Comparison of ENCODE assay signal across 8 cellular contexts in genomic region chr1:156140879-156141707, GRCh38. TPM values are rescaled to one million over a fixed set of nuclear protein-coding genes. Genes with fewer than 3 reads are reported as not detected.
DNase-seq lines count a peak whose midpoint lies in the region; ATAC-seq and TF ChIP-seq lines count a peak whose summit lies in the region.

No MANE protein-coding gene starts in this region.

- peak; percentile 32 to 57 (median 50) for ATAC-seq in heart left ventricle
- no peak for ATAC-seq in HG02840 (IDR thresholded peaks at IDR 0.05; ENCODE audit: low FRiP score, unreplicated experiment)
- no peak for ATAC-seq in GM19455 (IDR thresholded peaks at IDR 0.05; ENCODE audit: unreplicated experiment)

- H3K27me3 ChIP-seq in heart left ventricle: no peaks in the 10 kb centered on the region
- no peaks in the 10 kb centered on the region for H3K27me3 ChIP-seq in spleen (replicated peaks in 1 of 7)

- H3K4me3 ChIP-seq in HFF-Myc (replicated peaks; ENCODE audit: low read depth, low read length) (no peak overlapping the region), heart left ventricle (no peak overlapping the region), spleen (no peak overlapping the region)

- TF ChIP-seq CTCF in AG09319 (IDR thresholded peaks at IDR 0.05; ENCODE audit: low read depth, low read length): peak; percentile 56
- peak; percentile 53 for TF ChIP-seq CTCF in HFF-Myc (IDR thresholded peaks at IDR 0.05; ENCODE audit: low read depth, low read length, missing control alignments)
- TF ChIP-seq CTCF in heart left ventricle (IDR thresholded peaks at IDR 0.05): peak; percentile 42 to 72 (median 62)
- peak in 9 of 11 experiments; percentile 9 to 62 (median 58) for TF ChIP-seq CTCF in spleen (IDR thresholded peaks at IDR 0.05 in 8 of 11, conservative IDR thresholded peaks at IDR 0.05 in 3 of 11)

- no peaks in the 10 kb centered on the region for H3K27me3 Mint-ChIP-seq in activated naive CD4-positive, alpha-beta T cell treated with anti-CD3 and anti-CD28 coated beads for 36 hours (ENCODE audit: low read depth)

- no peak overlapping the region for H3K4me3 Mint-ChIP-seq in activated naive CD4-positive, alpha-beta T cell treated with anti-CD3 and anti-CD28 coated beads for 36 hours

- peaks cover 6% of the 10 kb centered on the region for H3K4me1 Mint-ChIP-seq in activated naive CD4-positive, alpha-beta T cell treated with anti-CD3 and anti-CD28 coated beads for 36 hours (ENCODE audit: low read depth)

- H3K27ac ChIP-seq in heart left ventricle (peak overlapping the region in 10 of 12 donors; percentile 8 to 74 (median 37)), spleen (no peak overlapping the region)

- DNase-seq in AG09319 (ENCODE audit: extremely low read depth, low read depth) (no peak), HFF-Myc (ENCODE audit: extremely low read depth, low read depth) (no peak), heart left ventricle (peak in 1 of 5 donors; percentile 57), spleen (no peak), SKM-1 (lab: John Stamatoyannopoulos, UW; ENCODE audit: unreplicated experiment) (no peak)
- peak; percentile 53 for DNase-seq in activated naive CD4-positive, alpha-beta T cell treated with anti-CD3 and anti-CD28 coated beads for 36 hours

- WGBS in heart left ventricle, 4 donors: 36 to 50% (median 39%) methylated on average over 19 to 20 of the region's 20 CpGs
- 60 to 77% (median 67%) methylated on average over 14 to 20 of the region's 20 CpGs for WGBS in spleen, 5 donors

- peaks cover 11% of the 10 kb centered on the region for H3K36me3 Mint-ChIP-seq in activated naive CD4-positive, alpha-beta T cell treated with anti-CD3 and anti-CD28 coated beads for 36 hours (ENCODE audit: low read depth)

- H3K36me3 ChIP-seq in heart left ventricle: peaks cover 11 to 46% (median 41%) of the 10 kb centered on the region in 9 donors
- peaks cover 0 to 50% (median 29%) of the 10 kb centered on the region in 6 donors for H3K36me3 ChIP-seq in spleen

- peaks cover 0 to 25% (median 5%) of the 10 kb centered on the region in 12 donors for H3K4me1 ChIP-seq in heart left ventricle
- H3K4me1 ChIP-seq in spleen: peaks cover under 1 to 10% (median 5%) of the 10 kb centered on the region in 6 donors

- H3K9me3 ChIP-seq in heart left ventricle (no peaks in the 10 kb centered on the region), spleen (no peaks in the 10 kb centered on the region)

- TF ChIP-seq POLR2A in heart left ventricle (IDR thresholded peaks at IDR 0.05) (no peak), spleen (IDR thresholded peaks at IDR 0.05) (no peak)

- H3K27ac Mint-ChIP-seq in activated naive CD4-positive, alpha-beta T cell treated with anti-CD3 and anti-CD28 coated beads for 36 hours: no peak overlapping the region

- CTCF ChIA-PET in activated naive CD4-positive, alpha-beta T cell treated with anti-CD3 and anti-CD28 coated beads for 36 hours (lab: Charles Lee): interaction anchor here (0.6 to 12.6 kb wide), 24 partner anchors 9 to 303 kb away, joined by 3 to 244 read pairs (median 5); partner anchors contain the start of genes PMF1, SMG5 and TMEM79

- intact Hi-C loops in activated naive CD4-positive, alpha-beta T cell treated with anti-CD3 and anti-CD28 coated beads for 36 hours (cut with micrococcal nuclease): no loop called here
- intact Hi-C loops in heart left ventricle (cut with DNase I): loop anchor here in 4 of 10 donors (2.0 to 10.0 kb wide), 2 partner anchors 84 to 174 kb away; no protein-coding TSS in a partner anchor
- intact Hi-C loops in spleen (cut with DNase I; ENCODE audit: low total_unique reads): no loop called here

- H3K9me3 Mint-ChIP-seq in activated naive CD4-positive, alpha-beta T cell treated with anti-CD3 and anti-CD28 coated beads for 36 hours: no peaks in the 10 kb centered on the region

RNA-seq across cellular contexts. Expression of gene SEMA4A, which starts 12.3 kb away (rescaled TPM):
- total RNA-seq in activated naive CD4-positive, alpha-beta T cell treated with anti-CD3 and anti-CD28 coated beads for 36 hours: 10 to 100 TPM; 17.4 to 17.5 TPM
- total RNA-seq in heart left ventricle: 10 to 100 TPM in 1 of 9 donors, 1 to 10 TPM in 5, under 1 TPM in 3; 0.60 to 10.2 (median 1.6) TPM
- 1 to 10 TPM in 1 of 2 donors, under 1 TPM in 1; 0.90 to 1.8 TPM for polyA plus RNA-seq in heart left ventricle
- total RNA-seq in spleen: 10 to 100 TPM; 21.1 to 65.9 (median 37.7) TPM
- 1 to 10 TPM; 7.1 to 9.3 (median 9.1) TPM for polyA plus RNA-seq in spleen

RNA-seq across cellular contexts. Expression of gene LMNA, which starts 26.6 kb away (rescaled TPM):
- 10 to 100 TPM; 62.1 to 62.6 TPM for total RNA-seq in activated naive CD4-positive, alpha-beta T cell treated with anti-CD3 and anti-CD28 coated beads for 36 hours
- total RNA-seq in heart left ventricle (100 to 1,000 TPM; 223 to 396 (median 279) TPM), spleen (100 to 1,000 TPM in 6 of 7 donors, 10 to 100 TPM in 1; 95.1 to 279 (median 124) TPM)
- polyA plus RNA-seq in heart left ventricle (100 to 1,000 TPM; 257 to 272 TPM), spleen (10 to 100 TPM; 33.9 to 61.1 (median 39.4) TPM)

RNA-seq across cellular contexts. Expression of gene SLC25A44, which starts 52.8 kb away (rescaled TPM):
- 10 to 100 TPM; 69.1 to 73.5 TPM for total RNA-seq in activated naive CD4-positive, alpha-beta T cell treated with anti-CD3 and anti-CD28 coated beads for 36 hours
- total RNA-seq in heart left ventricle (10 to 100 TPM; 16.4 to 27.4 (median 20.5) TPM), spleen (10 to 100 TPM; 22.8 to 32.7 (median 29.0) TPM)
- polyA plus RNA-seq in heart left ventricle (10 to 100 TPM in 1 of 2 donors, 1 to 10 TPM in 1; 5.8 to 29.3 TPM), spleen (1 to 10 TPM; 4.8 to 8.4 (median 6.2) TPM)

RNA-seq across cellular contexts. Expression of gene MEX3A, which starts 58.8 kb away (rescaled TPM):
- total RNA-seq in activated naive CD4-positive, alpha-beta T cell treated with anti-CD3 and anti-CD28 coated beads for 36 hours: under 1 TPM; 0.22 to 0.36 TPM
- total RNA-seq in heart left ventricle (under 1 TPM; 0.12 to 0.53 (median 0.32) TPM), spleen (under 1 TPM; 0.26 to 0.76 (median 0.38) TPM)
- polyA plus RNA-seq in heart left ventricle (under 1 TPM; 0.15 to 0.42 TPM), spleen (under 1 TPM; 0.11 to 0.17 (median 0.16) TPM)

Comparison
In these comparisons a context has a peak if more than half of its experiments do, and no peak if none do; other contexts are left out.
1. ATAC-seq: peak in heart left ventricle (4 of 4); none in HG02840 (single experiment) and GM19455 (single experiment).
2. H3K27ac ChIP-seq: peak in heart left ventricle (10 of 12); none in spleen (0 of 8).
3. Peak in every context shown above with its lines, with median percentiles within 50 percentile points of each other: CTCF ChIP-seq.